Comparison of ENCODE assay signal across 23 cellular contexts in the genomic region with DNA sequence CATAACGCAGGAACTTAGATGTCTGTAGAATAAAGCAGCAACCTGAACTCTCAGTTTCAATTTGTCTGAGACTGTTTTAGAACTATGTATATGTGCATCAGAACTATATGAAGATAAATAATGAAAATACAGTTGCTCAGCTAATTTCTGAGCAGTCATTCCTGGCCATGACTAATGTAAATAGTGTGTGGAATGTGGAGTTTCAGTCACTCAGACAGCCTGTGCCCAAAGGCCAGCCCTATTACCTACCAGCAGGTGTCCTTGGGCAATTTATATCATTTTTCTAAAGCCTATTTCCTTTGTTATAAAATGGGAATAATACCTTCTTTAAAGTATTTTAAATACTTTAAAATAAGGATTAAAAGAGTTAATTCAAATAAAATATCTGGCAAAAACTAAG. TPM values are rescaled to one million over a fixed set of nuclear protein-coding genes. Genes with fewer than 3 reads are reported as not detected.
DNase-seq lines count a peak whose midpoint lies in the region; ATAC-seq, FAIRE-seq and TF ChIP-seq lines count a peak whose summit lies in the region.
"Had no signal": no experiment of that assay in that cellular context is flagged by ENCODE, and none has a peak within 500 bp of the region (broad histone marks: within the 10 kb centered on the region; RNA-seq: fewer than 3 reads in every experiment).

No MANE protein-coding gene starts in this region.

- no peak overlapping the region for H2AFZ ChIP-seq in H9 (ENCODE audit: low read length)
- no peak overlapping the region for H2AFZ ChIP-seq in PC-9
- H2AFZ ChIP-seq in smooth muscle cell (ENCODE audit: low read depth), result no peak overlapping the region

- H3K18ac ChIP-seq in H9 (ENCODE audit: insufficient read length, low read depth, low read length), result no peak overlapping the region

- H3K9ac ChIP-seq in H9 (ENCODE audit: extremely low read depth, insufficient read length, low read length) (no peak overlapping the region), smooth muscle cell (ENCODE audit: low read depth) (no peak overlapping the region)

- no peak overlapping the region for H3K4ac ChIP-seq in H9 (ENCODE audit: low read depth, low read length)

- H2AK5ac ChIP-seq in H9 (ENCODE audit: insufficient read length, low read length), result no peak overlapping the region

- no peak overlapping the region for H3K14ac ChIP-seq in H9 (ENCODE audit: insufficient read depth, low read length)

- no peak overlapping the region for H2BK15ac ChIP-seq in H9 (ENCODE audit: low read depth, low read length)

- H2BK120ac ChIP-seq in H9 (ENCODE audit: low read depth, low read length, poor library complexity, severe bottlenecking), result no peak overlapping the region

- no peaks in the 10 kb centered on the region for H3K27me3 Mint-ChIP-seq in H9 (ENCODE audit: low read depth)
- H3K27me3 Mint-ChIP-seq: dendritic cell treated with granulocyte-macrophage colony-stimulating factor and Interleukin-4, amounts not matched to agents 40 ng/mL and 50 ng/mL, for 4 days had no signal

- no peaks in the 10 kb centered on the region for H3K79me2 ChIP-seq in H9 (ENCODE audit: insufficient read depth, low read length)
- no peaks in the 10 kb centered on the region for H3K79me2 ChIP-seq in PC-9 (ENCODE audit: low read depth)
- no peaks in the 10 kb centered on the region for H3K79me2 ChIP-seq in smooth muscle cell (ENCODE audit: low read depth)

- no peak overlapping the region for H4K5ac ChIP-seq in H9 (ENCODE audit: insufficient read length, low read depth, low read length)

- H3K4me2 ChIP-seq in H9 (ENCODE audit: insufficient read depth, insufficient read length, low read length), result no peak overlapping the region
- peak overlapping the region; percentile 51 for H3K4me2 ChIP-seq in PC-9
- no peak overlapping the region for H3K4me2 ChIP-seq in smooth muscle cell

- H3K27ac Mint-ChIP-seq in H9, result no peak overlapping the region
- H3K27ac Mint-ChIP-seq: activated naive CD4-positive, alpha-beta T cell treated with anti-CD3 and anti-CD28 coated beads for 36 hours; activated T-cell treated with anti-CD3 and anti-CD28 coated beads, Interleukin-2, amount 50 U/mL, for 24 hours; B cell; dendritic cell treated with granulocyte-macrophage colony-stimulating factor and Interleukin-4, amounts not matched to agents 40 ng/mL and 50 ng/mL, for 4 days had no signal

- FAIRE-seq in urothelium cell line (lab: Jason Lieb, UNC), result no peak
- FAIRE-seq: H1, TTC549 had no signal

- H2BK12ac ChIP-seq in H9 (ENCODE audit: insufficient read length, low read depth, low read length), result no peak overlapping the region

- H2BK5ac ChIP-seq in H9 (ENCODE audit: insufficient read length, low read length), result no peak overlapping the region

- TF ChIP-seq CTCF in H9 (conservative IDR thresholded peaks at IDR 0.05), result 0 out of 3 replicates have a peak, but pooled peaks have one; percentile 20
- peak; percentile 39; the same call in 1 of the 2 replicates for TF ChIP-seq CTCF in PC-9 (conservative IDR thresholded peaks at IDR 0.05)
- TF ChIP-seq CTCF in smooth muscle cell (IDR thresholded peaks at IDR 0.05; ENCODE audit: borderline replicate concordance, insufficient read depth, poor library complexity, severe bottlenecking), result no peak

- H3K9me2 ChIP-seq in PC-9 (ENCODE audit: insufficient read depth), result no peaks in the 10 kb centered on the region

- H4K20me1 ChIP-seq in H9 (ENCODE audit: control insufficient read depth, insufficient read depth, insufficient read length), result no peaks in the 10 kb centered on the region
- no peaks in the 10 kb centered on the region for H4K20me1 ChIP-seq in PC-9 (ENCODE audit: insufficient read depth)
- no peaks in the 10 kb centered on the region for H4K20me1 ChIP-seq in smooth muscle cell (ENCODE audit: low read depth)

- CTCF ChIA-PET in PC-9 (lab: Charles Lee), result interaction anchor here (0.6 kb wide), 1 partner anchor 1126 kb away, joined by 3 read pairs; no protein-coding TSS in a partner anchor

- H3K9me3 Mint-ChIP-seq in H9, result peaks cover 0 to 4% of the 10 kb centered on the region in 2 experiments; a peak in 2 of 5 replicates
- H3K9me3 Mint-ChIP-seq: activated naive CD4-positive, alpha-beta T cell treated with anti-CD3 and anti-CD28 coated beads for 36 hours had no signal

- no peaks in the 10 kb centered on the region; a peak in 1 of 7 replicates for H3K36me3 Mint-ChIP-seq in H9 (ENCODE audit: insufficient read depth in 1 of 3, low read depth in 3 of 3)

- POLR2A ChIA-PET in PC-9 (lab: Charles Lee; ENCODE audit: unreplicated experiment), result interaction anchor here (0.6 to 0.7 kb wide), 2 partner anchors 32 to 839 kb away, joined by 3 to 5 read pairs; no protein-coding TSS in a partner anchor

- H3K56ac ChIP-seq in H9 (ENCODE audit: insufficient read length, low read depth, low read length), result no peak overlapping the region

- BruUV-seq in PC-9 (replicated peaks; lab: Mats Ljungman, UMichigan), result no TSS peak

- H3K4me1 ChIP-seq in H9 (ENCODE audit: insufficient read depth, low read length) (no peaks in the 10 kb centered on the region), PC-9 (replicated peaks; ENCODE audit: insufficient read depth) (peaks cover 15% of the 10 kb centered on the region), smooth muscle cell (ENCODE audit: low read depth) (no peaks in the 10 kb centered on the region)

- no peak overlapping the region for H3K4me3 Mint-ChIP-seq in H9
- H3K4me3 Mint-ChIP-seq: activated naive CD4-positive, alpha-beta T cell treated with anti-CD3 and anti-CD28 coated beads for 36 hours; activated T-cell treated with anti-CD3 and anti-CD28 coated beads, Interleukin-2, amount 50 U/mL, for 24 hours; B cell; dendritic cell treated with granulocyte-macrophage colony-stimulating factor and Interleukin-4, amounts not matched to agents 40 ng/mL and 50 ng/mL, for 4 days had no signal

- no peak overlapping the region for H3K27ac ChIP-seq in H9 (ENCODE audit: insufficient read length, low read depth, low read length)
- peak overlapping the region; percentile 54 for H3K27ac ChIP-seq in PC-9
- H3K27ac ChIP-seq in smooth muscle cell (ENCODE audit: low read depth), result no peak overlapping the region
- H3K27ac ChIP-seq: cardiac muscle cell had no signal

- H3F3A ChIP-seq in PC-9 (ENCODE audit: insufficient read depth, low read depth) (peaks cover 11% of the 10 kb centered on the region; the same call in 1 of the 2 replicates), smooth muscle cell (ENCODE audit: low read depth) (no peaks in the 10 kb centered on the region)

- no peaks in the 10 kb centered on the region for H3K4me1 Mint-ChIP-seq in H9
- H3K4me1 Mint-ChIP-seq: B cell had no signal

- H3K36me3 ChIP-seq in PC-9 (ENCODE audit: low read depth) (no peaks in the 10 kb centered on the region), smooth muscle cell (ENCODE audit: low read depth) (no peaks in the 10 kb centered on the region)
- H3K36me3 ChIP-seq: cardiac muscle cell had no signal

- H4K8ac ChIP-seq in H9 (replicated peaks; ENCODE audit: insufficient read length, low read depth, low read length), result no peak overlapping the region

- DNase-seq in H9 (no peak), PC-9 (peak; percentile 31 to 75), iris pigment epithelial cell (ENCODE audit: low read depth) (peak; percentile 20), urothelium cell line (ENCODE audit: low spot score) (peak; percentile 37), H4 (ENCODE audit: low spot score) (no peak), smooth muscle cell (lab: John Stamatoyannopoulos, UW; ENCODE audit: unreplicated experiment) (no peak)
- DNase-seq: activated CD4-positive, CD25-positive, alpha-beta regulatory T cell treated with anti-CD3 and anti-CD28 coated beads, Interleukin-2, amount 50 U/mL, for 72 hours; activated naive CD4-positive, alpha-beta T cell treated with anti-CD3 and anti-CD28 coated beads for 36 hours; activated T-cell treated with anti-CD3 and anti-CD28 coated beads, Interleukin-2, amount 50 U/mL, for 24 hours; amniotic stem cell; DMS79; KG1; mucosa of descending colon; NCI-H187; NCI-H82; OCI-M1; posterior cingulate gyrus had no signal

- no peaks in the 10 kb centered on the region for H3K79me1 ChIP-seq in H9 (ENCODE audit: insufficient read depth, low read depth, low read length, poor library complexity, severe bottlenecking)

- no peaks in the 10 kb centered on the region for H3K23me2 ChIP-seq in H9 (ENCODE audit: insufficient read length, low read depth, low read length, poor library complexity, severe bottlenecking)

- H2BK20ac ChIP-seq in H9 (ENCODE audit: low read depth, low read length, poor library complexity, severe bottlenecking), result no peak overlapping the region

- no peak overlapping the region for H3K23ac ChIP-seq in H9 (ENCODE audit: insufficient read length, low read depth, low read length)

- H3K9me3 ChIP-seq in H9 (ENCODE audit: control insufficient read depth, low read depth, low read length) (no peaks in the 10 kb centered on the region), PC-9 (ENCODE audit: insufficient read depth, low read depth) (no peaks in the 10 kb centered on the region), smooth muscle cell (replicated peaks; ENCODE audit: low read depth) (no peaks in the 10 kb centered on the region)
- H3K9me3 ChIP-seq: mucosa of descending colon had no signal

- H3K27me3 ChIP-seq in H9 (ENCODE audit: insufficient read depth, low read length), result no peaks in the 10 kb centered on the region
- no peaks in the 10 kb centered on the region for H3K27me3 ChIP-seq in PC-9 (ENCODE audit: insufficient read depth, low read depth)
- H3K27me3 ChIP-seq in smooth muscle cell (ENCODE audit: low read depth), result no peaks in the 10 kb centered on the region
- H3K27me3 ChIP-seq: cardiac muscle cell had no signal

- intact Hi-C loops in PC-9 (cut with micrococcal nuclease; ENCODE audit: unreplicated experiment), result no loop called here

- no CpG with 5 or more reads among the region's 1 CpG for WGBS in H9 (ENCODE audit: extremely low coverage, insufficient read length, low lambda C conversion rate)
- WGBS in smooth muscle cell (ENCODE audit: low lambda C conversion rate), result 94% methylated on average over 1 of the region's 1 CpG

- no peak overlapping the region for H4K91ac ChIP-seq in H9 (ENCODE audit: insufficient read length, low read depth, low read length)

- H3K4me3 ChIP-seq in PC-9 (no peak overlapping the region), smooth muscle cell (no peak overlapping the region)
- H3K4me3 ChIP-seq: cardiac muscle cell, mucosa of descending colon had no signal

- no peak overlapping the region for H3T11ph ChIP-seq in H9 (ENCODE audit: low read length)

- no peak for ATAC-seq in GM21526 (IDR thresholded peaks at IDR 0.05; ENCODE audit: low FRiP score, unreplicated experiment)
- ATAC-seq: mucosa of descending colon had no signal

RNA-seq across cellular contexts. Expression of gene RELL1, which starts 56.0 kb away (rescaled TPM):
- total RNA-seq in H9 (2021), result 10.6 and 10.8 TPM in 2 replicates
- 11.9 and 18.5 TPM in 2 replicates for total RNA-seq in PC-9 (2021)
- total RNA-seq in H4 (2014; rRNA removed; shearing (Covaris generic)), result 46.0 and 65.8 TPM in 2 replicates
- total RNA-seq in smooth muscle cell, result 36.3 and 44.5 TPM in 2 replicates
- polyA plus RNA-seq in smooth muscle cell, result 3.5 and 5.1 TPM in 2 replicates

Comparison
In these comparisons a context has a peak if more than half of its experiments do, and no peak if none do; other contexts are left out.
1. DNase-seq: peak in PC-9 (2 of 2), iris pigment epithelial cell (single experiment) and urothelium cell line (single experiment); none in H9 (single experiment), H4 (single experiment) and smooth muscle cell (single experiment).